ENCODE assay signal across 1 cellular context in genomic region chr9:38422555-38423245, GRCh38.
TF ChIP-seq lines count a peak whose summit lies in the region.

No MANE protein-coding gene starts in this region.

TF ChIP-seq in H1, 55 proteins besides CTCF, POLR2A, EP300 and RAD21:
- TF ChIP-seq HDAC6 (IDR thresholded peaks at IDR 0.05; ENCODE audit: low read depth, low read length) (no peak), EZH2 (IDR thresholded peaks at IDR 0.05; ENCODE audit: low read depth, low read length, severe bottlenecking) (no peak), ATF2 (IDR thresholded peaks at IDR 0.05; ENCODE audit: low read length) (no peak), RXRA (IDR thresholded peaks at IDR 0.05; ENCODE audit: insufficient read depth, low read depth, low read length) (no peak), CEBPB (IDR thresholded peaks at IDR 0.05; ENCODE audit: low read depth, low read length) (no peak), ASH2L (IDR thresholded peaks at IDR 0.05; ENCODE audit: low read length) (no peak), CBX8 (IDR thresholded peaks at IDR 0.05; ENCODE audit: borderline replicate concordance, low read depth, low read length) (no peak), GTF2F1 (IDR thresholded peaks at IDR 0.05; ENCODE audit: borderline replicate concordance, low read depth, low read length) (no peak), SAP30 (IDR thresholded peaks at IDR 0.05; ENCODE audit: insufficient read depth, insufficient replicate concordance, low read length) (no peak), BCL11A (IDR thresholded peaks at IDR 0.05; ENCODE audit: low read depth in 2 of 2, low read length in 2 of 2) (no peak), SP4 (IDR thresholded peaks at IDR 0.05; ENCODE audit: low read length) (no peak), MAX (IDR thresholded peaks at IDR 0.05) (no peak), KDM5A (IDR thresholded peaks at IDR 0.05; ENCODE audit: low read length) (no peak), RBBP5 (IDR thresholded peaks at IDR 0.05; ENCODE audit: borderline replicate concordance, low read depth, low read length) (no peak)
